Comparison of ENCODE assay signal across 14 cellular contexts in the genomic region with DNA sequence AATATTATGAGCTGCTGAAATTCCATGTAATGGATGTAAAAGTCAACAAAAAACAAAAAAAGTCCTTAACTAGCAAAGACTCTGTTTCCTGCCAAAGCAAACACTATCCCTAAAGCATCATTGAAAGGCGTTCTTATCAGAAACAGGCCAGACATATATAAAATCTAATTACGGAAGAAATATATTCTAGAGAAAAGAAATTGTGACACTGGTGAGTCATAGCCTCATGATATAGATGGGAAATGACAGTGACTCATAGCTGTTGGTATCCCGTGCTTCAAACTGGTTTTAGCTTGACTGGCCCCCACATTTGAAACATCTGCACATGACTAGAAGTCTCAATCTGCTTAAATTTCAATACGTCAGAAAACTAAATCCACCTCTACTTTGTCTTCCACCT.
DNase-seq lines count a peak whose midpoint lies in the region; ATAC-seq and TF ChIP-seq lines count a peak whose summit lies in the region.
"Had no signal": no experiment of that assay in that cellular context is flagged by ENCODE, and none has a peak within 500 bp of the region (broad histone marks: within the 10 kb centered on the region; RNA-seq: fewer than 3 reads in every experiment).

No MANE protein-coding gene starts in this region.

- H3K9ac ChIP-seq in BLaER1 treated with 17β-estradiol and CSF1 and Interleukin-3, amounts not matched to agents 10 nM and 100 nM: peak overlapping the region in 4 of 11 experiments; percentile 47 to 85 (median 74); a peak in 6 of 22 replicates

- peaks cover 0 to 62% (median 16%) of the 10 kb centered on the region in 10 experiments; a peak in 11 of 20 replicates for H3K4me1 ChIP-seq in BLaER1 treated with 17β-estradiol and CSF1 and Interleukin-3, amounts not matched to agents 10 nM and 100 nM

- H3K4me2 ChIP-seq in BLaER1 treated with 17β-estradiol and CSF1 and Interleukin-3, amounts not matched to agents 10 nM and 100 nM: peak overlapping the region in 6 of 11 experiments; percentile 21 to 88 (median 48); a peak in 10 of 22 replicates

- H3K36me3 ChIP-seq in BLaER1 treated with 17β-estradiol and CSF1 and Interleukin-3, amounts not matched to agents 10 nM and 100 nM: no peaks in the 10 kb centered on the region
- no peaks in the 10 kb centered on the region for H3K36me3 ChIP-seq in H7 (replicated peaks; ENCODE audit: control insufficient read depth, insufficient read depth, low read length)
- H3K36me3 ChIP-seq: cardiac muscle cell, heart left ventricle had no signal

- in situ Hi-C loops in astrocyte of the spinal cord (cut with HindIII; ENCODE audit: low sequenced_read_pairs): no loop called here

- DNase-seq in MV-4-11 (lab: John Stamatoyannopoulos, UW) (peak; percentile 95), astrocyte of the spinal cord (ENCODE audit: low read depth, low spot score) (peak; percentile 77), kidney glomerular epithelial cell (lab: John Stamatoyannopoulos, UW) (peak; percentile 7), H7 (no peak)
- DNase-seq: heart left ventricle; NCI-H226; stimulated activated CD4-positive, alpha-beta T cell treated with anti-CD3 and anti-CD28 coated beads, Interleukin-15, amount 100 ng/mL, for 24 hours; T-helper 2 cell had no signal

- peaks cover 0 to 13% (median 0%) of the 10 kb centered on the region in 11 experiments; a peak in 1 of 22 replicates for H3K9me3 ChIP-seq in BLaER1 treated with 17β-estradiol and CSF1 and Interleukin-3, amounts not matched to agents 10 nM and 100 nM (replicated peaks in 1 of 11)
- H3K9me3 ChIP-seq: heart left ventricle had no signal

- ATAC-seq in GM21717 (IDR thresholded peaks at IDR 0.05; ENCODE audit: unreplicated experiment): no peak
- no peak for ATAC-seq in HG03378 (IDR thresholded peaks at IDR 0.05; ENCODE audit: unreplicated experiment)
- ATAC-seq in HG03175 (IDR thresholded peaks at IDR 0.05; ENCODE audit: unreplicated experiment): no peak
- ATAC-seq: heart left ventricle; stimulated activated memory B cell treated with anti-CD40 and anti-IgM and Interleukin-4, amounts not matched to agents 10 μg/mL and 1 μg/mL and 100 μg/mL, for 72 hours had no signal

- TF ChIP-seq CTCF in astrocyte of the spinal cord (IDR thresholded peaks at IDR 0.05; ENCODE audit: low read depth, low read length): no peak

- H3K4me3 ChIP-seq in BLaER1 treated with 17β-estradiol and CSF1 and Interleukin-3, amounts not matched to agents 10 nM and 100 nM: no peak overlapping the region
- H3K4me3 ChIP-seq in astrocyte of the spinal cord (ENCODE audit: low read depth, low read length) (no peak overlapping the region), H7 (ENCODE audit: insufficient read depth, low read depth, low read length) (no peak overlapping the region)
- H3K4me3 ChIP-seq: cardiac muscle cell, heart left ventricle had no signal

- H3K27me3 ChIP-seq in BLaER1 treated with 17β-estradiol and CSF1 and Interleukin-3, amounts not matched to agents 10 nM and 100 nM: no peaks in the 10 kb centered on the region
- H3K27me3 ChIP-seq in H7 (ENCODE audit: control insufficient read depth, insufficient read depth, low read length): no peaks in the 10 kb centered on the region
- H3K27me3 ChIP-seq: cardiac muscle cell, heart left ventricle had no signal

- H4K20me1 ChIP-seq in BLaER1 treated with 17β-estradiol and CSF1 and Interleukin-3, amounts not matched to agents 10 nM and 100 nM: no peaks in the 10 kb centered on the region

- H3K27ac ChIP-seq in BLaER1 treated with 17β-estradiol and CSF1 and Interleukin-3, amounts not matched to agents 10 nM and 100 nM: peak overlapping the region in 6 of 11 experiments; percentile 54 to 97 (median 88); a peak in 12 of 22 replicates
- H3K27ac ChIP-seq: cardiac muscle cell, heart left ventricle had no signal
